ENCODE assay signal across 24 cellular contexts in genomic region chr2:31517442-31518203, GRCh38.
DNase-seq lines count a peak whose midpoint lies in the region; ATAC-seq and TF ChIP-seq lines count a peak whose summit lies in the region.
"Had no signal": no experiment of that assay in that cellular context is flagged by ENCODE, and none has a peak within 500 bp of the region (broad histone marks: within the 10 kb centered on the region; RNA-seq: fewer than 3 reads in every experiment).

No MANE protein-coding gene starts in this region.

- 86% methylated on average over 7 of the region's 7 CpGs for WGBS in esophagus muscularis mucosa
- no CpG with 5 or more reads among the region's 7 CpGs for WGBS in mesendoderm (ENCODE audit: extremely low coverage, insufficient coverage, low lambda C conversion rate)

- no peak for TF ChIP-seq CTCF in esophagus muscularis mucosa (IDR thresholded peaks at IDR 0.05)
- TF ChIP-seq CTCF in upper lobe of right lung (IDR thresholded peaks at IDR 0.05), result no peak

- H3K23ac ChIP-seq in mesendoderm (ENCODE audit: low read length), result no peak overlapping the region

- H3K18ac ChIP-seq in mesendoderm (ENCODE audit: low read length), result no peak overlapping the region

- no peaks in the 10 kb centered on the region for H3K4me1 ChIP-seq in esophagus muscularis mucosa
- no peaks in the 10 kb centered on the region for H3K4me1 ChIP-seq in mesendoderm (ENCODE audit: control insufficient read depth, low read depth, low read length)
- no peaks in the 10 kb centered on the region for H3K4me1 ChIP-seq in upper lobe of right lung
- H3K4me1 ChIP-seq in Karpas-422 (ENCODE audit: low read length), result no peaks in the 10 kb centered on the region
- H3K4me1 ChIP-seq: A549; BE2C; BLaER1 treated with 17β-estradiol and CSF1 and Interleukin-3, amounts not matched to agents 10 nM and 100 nM had no signal

- TF ChIP-seq POLR2A in esophagus muscularis mucosa (IDR thresholded peaks at IDR 0.05; ENCODE audit: low read depth), result no peak

- H3K4me2 ChIP-seq in mesendoderm (ENCODE audit: low read length) (no peak overlapping the region), Karpas-422 (ENCODE audit: low read depth, low read length, poor library complexity, severe bottlenecking) (no peak overlapping the region)
- H3K4me2 ChIP-seq: A549; BLaER1 treated with 17β-estradiol and CSF1 and Interleukin-3, amounts not matched to agents 10 nM and 100 nM had no signal

- H4K5ac ChIP-seq in mesendoderm (ENCODE audit: low read length), result no peak overlapping the region

- H4K8ac ChIP-seq in mesendoderm (ENCODE audit: low read depth, low read length), result no peak overlapping the region

- peaks cover 35% of the 10 kb centered on the region for H3K27me3 Mint-ChIP-seq in stimulated activated naive CD8-positive, alpha-beta T cell treated with anti-CD3 and anti-CD28 coated beads, Interleukin-15, amount 100 ng/mL, for 72 hours
- H3K27me3 Mint-ChIP-seq in immature natural killer cell (ENCODE audit: low read depth in 3 of 3), result peaks cover 2 to 10% (median 5%) of the 10 kb centered on the region in 3 donors

- TF ChIP-seq EP300 in esophagus muscularis mucosa (IDR thresholded peaks at IDR 0.05), result no peak

- no peak overlapping the region for H2BK5ac ChIP-seq in mesendoderm (ENCODE audit: low read length)

- H2AK5ac ChIP-seq in mesendoderm (ENCODE audit: low read length), result no peak overlapping the region

- H3K9me3 ChIP-seq in esophagus muscularis mucosa, result no peaks in the 10 kb centered on the region
- H3K9me3 ChIP-seq in upper lobe of right lung, result no peaks in the 10 kb centered on the region
- no peaks in the 10 kb centered on the region for H3K9me3 ChIP-seq in Karpas-422 (ENCODE audit: low read length)
- H3K9me3 ChIP-seq: BE2C had no signal

- no peaks in the 10 kb centered on the region for H3K36me3 ChIP-seq in esophagus muscularis mucosa
- no peaks in the 10 kb centered on the region for H3K36me3 ChIP-seq in mesendoderm (ENCODE audit: control insufficient read depth, insufficient read depth, low read length)
- no peaks in the 10 kb centered on the region for H3K36me3 ChIP-seq in upper lobe of right lung
- H3K36me3 ChIP-seq in Karpas-422 (ENCODE audit: insufficient read depth, low read length), result no peaks in the 10 kb centered on the region
- H3K36me3 ChIP-seq: BE2C; BLaER1 treated with 17β-estradiol and CSF1 and Interleukin-3, amounts not matched to agents 10 nM and 100 nM had no signal

- H3K27me3 ChIP-seq in esophagus muscularis mucosa (no peaks in the 10 kb centered on the region), mesendoderm (ENCODE audit: insufficient read depth, low read length, poor library complexity) (no peaks in the 10 kb centered on the region), upper lobe of right lung (no peaks in the 10 kb centered on the region), Karpas-422 (ENCODE audit: low read length) (no peaks in the 10 kb centered on the region; the same call in 1 of the 2 replicates)
- H3K27me3 ChIP-seq: BE2C; BLaER1 treated with 17β-estradiol and CSF1 and Interleukin-3, amounts not matched to agents 10 nM and 100 nM had no signal

- H3K56ac ChIP-seq in mesendoderm (ENCODE audit: low read length), result no peak overlapping the region

- H3K9ac ChIP-seq in mesendoderm (ENCODE audit: low read length) (no peak overlapping the region), Karpas-422 (ENCODE audit: low read length) (no peak overlapping the region)
- H3K9ac ChIP-seq: BLaER1 treated with 17β-estradiol and CSF1 and Interleukin-3, amounts not matched to agents 10 nM and 100 nM had no signal

- no peaks in the 10 kb centered on the region for H3K79me1 ChIP-seq in mesendoderm (ENCODE audit: low read length)

- no peaks in the 10 kb centered on the region for H4K20me1 ChIP-seq in Karpas-422 (ENCODE audit: insufficient read depth, low read depth, low read length)
- H4K20me1 ChIP-seq: BLaER1 treated with 17β-estradiol and CSF1 and Interleukin-3, amounts not matched to agents 10 nM and 100 nM had no signal

- no peaks in the 10 kb centered on the region for H3K79me2 ChIP-seq in mesendoderm (ENCODE audit: control insufficient read depth, insufficient read depth, low read length)
- no peaks in the 10 kb centered on the region for H3K79me2 ChIP-seq in Karpas-422 (ENCODE audit: low read length)

- ATAC-seq in stimulated activated naive CD8-positive, alpha-beta T cell treated with anti-CD3 and anti-CD28 coated beads, Interleukin-15, amount 100 ng/mL, for 72 hours, result peak; percentile 23
- ATAC-seq in stimulated activated naive CD8-positive, alpha-beta T cell treated with anti-CD3 and anti-CD28 coated beads, Interleukin-15, Interleukin-2, amounts not matched to agents 100 U/mL and 50 U/mL, for 24 hours, result no peak
- peak; percentile 20 for ATAC-seq in upper lobe of right lung
- no peak for ATAC-seq in GM18868 (IDR thresholded peaks at IDR 0.05; ENCODE audit: unreplicated experiment)
- ATAC-seq: A549, GM12878, HCT116 had no signal

- no peak overlapping the region for H2BK15ac ChIP-seq in mesendoderm (replicated peaks; ENCODE audit: low read depth)

- H3K27ac ChIP-seq in esophagus muscularis mucosa (replicated peaks in 1 of 4), result no peak overlapping the region
- H3K27ac ChIP-seq in mesendoderm (ENCODE audit: low read depth, low read length), result no peak overlapping the region
- no peak overlapping the region for H3K27ac ChIP-seq in upper lobe of right lung
- no peak overlapping the region for H3K27ac ChIP-seq in Karpas-422 (ENCODE audit: low read length)
- H3K27ac ChIP-seq: A549; BLaER1 treated with 17β-estradiol and CSF1 and Interleukin-3, amounts not matched to agents 10 nM and 100 nM had no signal

- intact Hi-C loops in esophagus muscularis mucosa (cut with DNase I) (no loop called here), upper lobe of right lung (cut with DNase I) (no loop called here)

- no peaks in the 10 kb centered on the region for H3K9me2 ChIP-seq in Karpas-422 (replicated peaks; ENCODE audit: insufficient read depth, low read length)

- H3K4me1 Mint-ChIP-seq in stimulated activated naive CD8-positive, alpha-beta T cell treated with anti-CD3 and anti-CD28 coated beads, Interleukin-15, amount 100 ng/mL, for 72 hours, result no peaks in the 10 kb centered on the region
- H3K4me1 Mint-ChIP-seq in immature natural killer cell, result no peaks in the 10 kb centered on the region
- H3K4me1 Mint-ChIP-seq: CD14-positive monocyte; CD8-positive, alpha-beta memory T cell had no signal

- no peaks in the 10 kb centered on the region for H3K36me3 Mint-ChIP-seq in immature natural killer cell
- H3K36me3 Mint-ChIP-seq: CD14-positive monocyte; CD8-positive, alpha-beta memory T cell had no signal

- H2AFZ ChIP-seq in Karpas-422 (ENCODE audit: low read length), result no peak overlapping the region

- H3K4me3 ChIP-seq in esophagus muscularis mucosa (no peak overlapping the region), mesendoderm (ENCODE audit: low read length) (no peak overlapping the region), upper lobe of right lung (no peak overlapping the region), Karpas-422 (ENCODE audit: low read length) (no peak overlapping the region)
- H3K4me3 ChIP-seq: A549; BLaER1 treated with 17β-estradiol and CSF1 and Interleukin-3, amounts not matched to agents 10 nM and 100 nM; GM12878 had no signal

- H3K27ac Mint-ChIP-seq in stimulated activated naive CD8-positive, alpha-beta T cell treated with anti-CD3 and anti-CD28 coated beads, Interleukin-15, amount 100 ng/mL, for 72 hours, result no peak overlapping the region
- no peak overlapping the region for H3K27ac Mint-ChIP-seq in immature natural killer cell
- H3K27ac Mint-ChIP-seq: CD14-positive monocyte; CD4-positive, alpha-beta T cell; CD8-positive, alpha-beta memory T cell had no signal

- no peak overlapping the region for H2BK120ac ChIP-seq in mesendoderm (ENCODE audit: low read depth, low read length)

- no peak for DNase-seq in stimulated activated naive CD8-positive, alpha-beta T cell treated with anti-CD3 and anti-CD28 coated beads, Interleukin-15, amount 100 ng/mL, for 72 hours
- DNase-seq in stimulated activated naive CD8-positive, alpha-beta T cell treated with anti-CD3 and anti-CD28 coated beads, Interleukin-15, Interleukin-2, amounts not matched to agents 100 U/mL and 50 U/mL, for 24 hours, result no peak
- DNase-seq in esophagus muscularis mucosa (ENCODE audit: extremely low spot score), result peak; percentile 90
- peak; percentile 53 for DNase-seq in mesendoderm
- no peak for DNase-seq in upper lobe of right lung
- no peak for DNase-seq in Karpas-422
- DNase-seq in immature natural killer cell, result no peak
- DNase-seq: 8988T; ACHN; AML-193; BE2C; CD4-positive, alpha-beta T cell; CD8-positive, alpha-beta memory T cell; DMS 273 treated with DMSO at 0.1 percent for 48 hours; DMS79; EL; GDM1; H7 had no signal

- H3K9me3 Mint-ChIP-seq in stimulated activated naive CD8-positive, alpha-beta T cell treated with anti-CD3 and anti-CD28 coated beads, Interleukin-15, amount 100 ng/mL, for 72 hours, result no peaks in the 10 kb centered on the region
- no peaks in the 10 kb centered on the region for H3K9me3 Mint-ChIP-seq in immature natural killer cell
- H3K9me3 Mint-ChIP-seq: CD4-positive, alpha-beta T cell; CD8-positive, alpha-beta memory T cell had no signal

- no peak overlapping the region for H3K4me3 Mint-ChIP-seq in stimulated activated naive CD8-positive, alpha-beta T cell treated with anti-CD3 and anti-CD28 coated beads, Interleukin-15, amount 100 ng/mL, for 72 hours
- no peak overlapping the region for H3K4me3 Mint-ChIP-seq in immature natural killer cell
- H3K4me3 Mint-ChIP-seq: CD14-positive monocyte; CD4-positive, alpha-beta T cell; CD8-positive, alpha-beta memory T cell had no signal

- no peak overlapping the region for H3K4ac ChIP-seq in mesendoderm (ENCODE audit: low read depth, low read length)

Comparison
In these comparisons a context has a peak if more than half of its experiments do, and no peak if none do; other contexts are left out.
1. ATAC-seq: peak in stimulated activated naive CD8-positive, alpha-beta T cell treated with anti-CD3 and anti-CD28 coated beads, Interleukin-15, amount 100 ng/mL, for 72 hours (single experiment) and upper lobe of right lung (single experiment); none in stimulated activated naive CD8-positive, alpha-beta T cell treated with anti-CD3 and anti-CD28 coated beads, Interleukin-15, Interleukin-2, amounts not matched to agents 100 U/mL and 50 U/mL, for 24 hours (single experiment) and GM18868 (single experiment).
2. DNase-seq: peak in esophagus muscularis mucosa (single experiment) and mesendoderm (single experiment); none in stimulated activated naive CD8-positive, alpha-beta T cell treated with anti-CD3 and anti-CD28 coated beads, Interleukin-15, amount 100 ng/mL, for 72 hours (0 of 2), stimulated activated naive CD8-positive, alpha-beta T cell treated with anti-CD3 and anti-CD28 coated beads, Interleukin-15, Interleukin-2, amounts not matched to agents 100 U/mL and 50 U/mL, for 24 hours (single experiment), upper lobe of right lung (single experiment), Karpas-422 (single experiment) and immature natural killer cell (0 of 3).